In genomic region chr11:16381177-16381576, GRCh38 we compare ENCODE assay signal across 2 cellular contexts.
A peak's percentile ranks its signal among the peaks of the same experiment; 100 is the strongest.
TF ChIP-seq lines count a peak whose summit lies in the region.

No MANE protein-coding gene starts in this region.

TF ChIP-seq in IMR-90, 13 proteins besides CTCF, POLR2A, EP300 and RAD21:
- TF ChIP-seq CHD1 (IDR thresholded peaks at IDR 0.05; ENCODE audit: low read depth, low read length) = no peak
- no peak for TF ChIP-seq BHLHE40 (IDR thresholded peaks at IDR 0.05; ENCODE audit: low read depth, low read length)
- TF ChIP-seq ELK1 (IDR thresholded peaks at IDR 0.05; ENCODE audit: borderline replicate concordance, low read depth, low read length) = no peak
- no peak for TF ChIP-seq MAFK (IDR thresholded peaks at IDR 0.05; ENCODE audit: low read depth, low read length)
- TF ChIP-seq MAZ (IDR thresholded peaks at IDR 0.05; ENCODE audit: borderline replicate concordance, low read depth, low read length) = no peak
- TF ChIP-seq CEBPB (IDR thresholded peaks at IDR 0.05; ENCODE audit: low read depth, low read length) = no peak
- no peak for TF ChIP-seq RFX5 (IDR thresholded peaks at IDR 0.05; ENCODE audit: low read depth, low read length)
- no peak for TF ChIP-seq USF2 (IDR thresholded peaks at IDR 0.05; ENCODE audit: low read depth, low read length)
- no peak for TF ChIP-seq FOS (IDR thresholded peaks at IDR 0.05; ENCODE audit: low read depth, low read length)
- no peak for TF ChIP-seq SMC3 (IDR thresholded peaks at IDR 0.05; ENCODE audit: low read depth, low read length)
- TF ChIP-seq MXI1 (IDR thresholded peaks at IDR 0.05; ENCODE audit: borderline replicate concordance, low read depth, low read length) = no peak
- TF ChIP-seq NFE2L2 (IDR thresholded peaks at IDR 0.05; ENCODE audit: low read depth, low read length) = no peak
- no peak for TF ChIP-seq RCOR1 (IDR thresholded peaks at IDR 0.05; ENCODE audit: insufficient replicate concordance, low read length)
TF ChIP-seq in IMR-90: peak in this region for 0.

TF ChIP-seq in K562, 482 proteins besides CTCF, POLR2A, EP300 and RAD21:
- TF ChIP-seq ZBTB49 (CRISPR knock-in tag; IDR thresholded peaks at IDR 0.05; ENCODE audit: borderline replicate concordance) (no peak), PTTG1 (tag; IDR thresholded peaks at IDR 0.05; ENCODE audit: low read depth) (no peak), NCOA1 (IDR thresholded peaks at IDR 0.05; ENCODE audit: low read depth) (no peak), HLTF (IDR thresholded peaks at IDR 0.05) (no peak), HMBOX1 (IDR thresholded peaks at IDR 0.05) (peak; percentile 67), TEAD4 (IDR thresholded peaks at IDR 0.05; ENCODE audit: low read length) (peak; percentile 24; the same call in 1 of the 2 replicates), TEAD4 (CRISPR knock-in tag; IDR thresholded peaks at IDR 0.05; ENCODE audit: borderline replicate concordance) (no peak), CBFA2T3 (IDR thresholded peaks at IDR 0.05) (peak; percentile 53), SRSF1 (IDR thresholded peaks at IDR 0.05; ENCODE audit: low read depth, low read length) (no peak), DPF2 (IDR thresholded peaks at IDR 0.05) (0 out of 2 replicates have a peak, but pooled peaks have one; percentile 17), ZNF253 (CRISPR knock-in tag; conservative IDR thresholded peaks at IDR 0.05) (no peak), ZBTB40 (IDR thresholded peaks at IDR 0.05) (peak; percentile 65), ZBTB40 (CRISPR knock-in tag; IDR thresholded peaks at IDR 0.05) (no peak), TCF3 (CRISPR knock-in tag; IDR thresholded peaks at IDR 0.05) (peak; percentile 33; the same call in 1 of the 2 replicates)
